Comparison of ENCODE assay signal across 14 cellular contexts in the genomic region with DNA sequence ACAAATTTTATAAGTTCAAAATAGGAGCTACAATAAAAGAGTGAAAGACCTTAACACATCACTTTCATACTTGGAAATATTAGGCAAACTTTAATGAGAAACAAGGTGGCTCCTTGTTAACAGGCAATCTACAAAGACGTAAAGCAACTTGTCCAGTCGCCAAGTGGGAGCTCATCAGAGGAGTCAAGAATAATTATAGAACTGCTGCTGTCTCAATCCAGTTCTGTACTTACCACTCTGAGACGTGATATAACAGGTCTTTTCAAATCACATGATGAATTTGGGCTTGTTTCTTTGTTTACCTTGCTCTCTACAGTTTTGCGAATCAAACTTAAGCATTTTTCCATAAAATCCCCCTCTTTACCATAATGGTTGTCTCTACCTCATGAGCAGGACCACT. TPM values are rescaled to one million over a fixed set of nuclear protein-coding genes. Genes with fewer than 3 reads are reported as not detected.
DNase-seq lines count a peak whose midpoint lies in the region; ATAC-seq and TF ChIP-seq lines count a peak whose summit lies in the region.
"Had no signal": no experiment of that assay in that cellular context is flagged by ENCODE, and none has a peak within 500 bp of the region (broad histone marks: within the 10 kb centered on the region; RNA-seq: fewer than 3 reads in every experiment).

No MANE protein-coding gene starts in this region.

- CTCF ChIA-PET in A673 (lab: Charles Lee) = interaction anchor here (0.6 kb wide), 1 partner anchor 106 kb away, joined by 3 read pairs; a partner anchor contains a TSS

- ATAC-seq in HG03135 (IDR thresholded peaks at IDR 0.05; ENCODE audit: unreplicated experiment) = no peak
- ATAC-seq: mucosa of descending colon; stimulated activated effector memory CD8-positive, alpha-beta T cell treated with anti-CD3 and anti-CD28 coated beads, Interleukin-12 subunit alpha, Interleukin-12 subunit beta, amount 100 ng/mL, for 72 hours had no signal

- peak; percentile 41 for DNase-seq in A673 (ENCODE audit: low spot score)
- DNase-seq in NCI-H1105 treated with DMSO at 0.1 percent for 48 hours (lab: John Stamatoyannopoulos, UW) = peak; percentile 57
- DNase-seq in NCI-H1694 treated with DMSO at 0.1 percent for 48 hours (lab: John Stamatoyannopoulos, UW) = no peak
- no peak for DNase-seq in iPS-NIHi11 (ENCODE audit: low spot score)
- DNase-seq in NOMO-1 treated with dmso at 0.1 percent for 144 hours (lab: John Stamatoyannopoulos, UW; ENCODE audit: unreplicated experiment) = no peak
- DNase-seq: AML-193, mucosa of descending colon had no signal

- H3K27me3 ChIP-seq in A673 (replicated peaks; ENCODE audit: insufficient read depth, low read depth, low read length, poor library complexity) = no peaks in the 10 kb centered on the region
- no peaks in the 10 kb centered on the region for H3K27me3 ChIP-seq in esophagus (ENCODE audit: control insufficient read depth in 1 of 2, insufficient read depth in 2 of 2, low read length in 2 of 2)

- no peaks in the 10 kb centered on the region for H3K27me3 Mint-ChIP-seq in nephron (ENCODE audit: low read depth)
- H3K27me3 Mint-ChIP-seq: central memory CD8-positive, alpha-beta T cell had no signal

- H3K4me3 Mint-ChIP-seq in nephron = peak overlapping the region in 2 of 3 experiments; percentile 6 to 93
- H3K4me3 Mint-ChIP-seq: central memory CD8-positive, alpha-beta T cell; IgD-negative memory B cell; stimulated activated effector memory CD8-positive, alpha-beta T cell treated with anti-CD3 and anti-CD28 coated beads, Interleukin-12 subunit alpha, Interleukin-12 subunit beta, amount 100 ng/mL, for 72 hours had no signal

- H3K36me3 ChIP-seq in A673 (ENCODE audit: insufficient read depth, low read length, poor library complexity, severe bottlenecking) = peaks cover 15% of the 10 kb centered on the region
- H3K36me3 ChIP-seq in esophagus (ENCODE audit: control insufficient read depth in 2 of 2, insufficient read depth in 2 of 2, low read length in 1 of 2) = no peaks in the 10 kb centered on the region

- H3K27ac Mint-ChIP-seq in nephron = peak overlapping the region; percentile 40 to 94 (median 92)
- H3K27ac Mint-ChIP-seq: IgD-negative memory B cell; stimulated activated effector memory CD8-positive, alpha-beta T cell treated with anti-CD3 and anti-CD28 coated beads, Interleukin-12 subunit alpha, Interleukin-12 subunit beta, amount 100 ng/mL, for 72 hours had no signal

- 44 to 45% methylated on average over 4 of the region's 4 CpGs for WGBS in esophagus, 2 donors

- no peaks in the 10 kb centered on the region for H3K9me3 ChIP-seq in A673 (ENCODE audit: low read depth, low read length, poor library complexity, severe bottlenecking)
- H3K9me3 ChIP-seq in esophagus (ENCODE audit: control insufficient read depth in 2 of 2, insufficient read depth in 1 of 2, low read depth in 1 of 2, low read length in 1 of 2) = peaks cover 0 to 1% of the 10 kb centered on the region in 2 donors
- H3K9me3 ChIP-seq: mucosa of descending colon had no signal

- peaks cover 64% of the 10 kb centered on the region for H3K4me1 ChIP-seq in A673 (ENCODE audit: insufficient read depth, low read length, poor library complexity, severe bottlenecking)
- H3K4me1 ChIP-seq in esophagus (ENCODE audit: control insufficient read depth in 2 of 2, insufficient read depth in 2 of 2, low read length in 1 of 2) = peaks cover 0 to 2% of the 10 kb centered on the region in 2 donors

- H3K27ac ChIP-seq in A673 (ENCODE audit: low read depth, low read length, poor library complexity, severe bottlenecking) (peak overlapping the region; percentile 88), esophagus (ENCODE audit: low read depth in 2 of 2, low read length in 1 of 2) (peak overlapping the region; percentile 22 to 63)
- H3K27ac ChIP-seq: RWPE1 had no signal

- no peak for TF ChIP-seq CTCF in A673 (conservative IDR thresholded peaks at IDR 0.05; ENCODE audit: low read depth, low read length)
- no peak for TF ChIP-seq CTCF in nephron (IDR thresholded peaks at IDR 0.05; ENCODE audit: unreplicated experiment in 3 of 3)

- intact Hi-C loops in A673 (cut with micrococcal nuclease; ENCODE audit: unreplicated experiment) = no loop called here

- H3K4me3 ChIP-seq in A673 (ENCODE audit: low read depth, low read length, poor library complexity, severe bottlenecking) = peak overlapping the region; percentile 29
- H3K4me3 ChIP-seq in esophagus (ENCODE audit: low read depth in 1 of 2, low read length in 2 of 2) = peak overlapping the region in 1 of 2 donors; percentile 44
- H3K4me3 ChIP-seq: mucosa of descending colon had no signal

- BruUV-seq in A673 (replicated peaks; lab: Mats Ljungman, UMichigan) = no TSS peak

- peaks cover 13% of the 10 kb centered on the region for H3K36me3 Mint-ChIP-seq in nephron (ENCODE audit: low read depth)
- H3K36me3 Mint-ChIP-seq: IgD-negative memory B cell had no signal

- POLR2A ChIA-PET in A673 (lab: Charles Lee; ENCODE audit: low non-redundant PET) = no interaction called here

- H3K9me3 Mint-ChIP-seq in nephron = no peaks in the 10 kb centered on the region
- H3K9me3 Mint-ChIP-seq: central memory CD8-positive, alpha-beta T cell; IgD-negative memory B cell; stimulated activated effector memory CD8-positive, alpha-beta T cell treated with anti-CD3 and anti-CD28 coated beads, Interleukin-12 subunit alpha, Interleukin-12 subunit beta, amount 100 ng/mL, for 72 hours had no signal

- H3K4me1 Mint-ChIP-seq in nephron = peaks cover 67% of the 10 kb centered on the region

RNA-seq across cellular contexts. Expression of a gene that starts 3.6 kb away (rescaled TPM):
- 272 and 288 TPM in 2 replicates for total RNA-seq in A673 (2021)
- polyA plus RNA-seq in esophagus = 100 to 1,000 TPM; 399 to 433 TPM

RNA-seq across cellular contexts. Expression of a gene that starts 45.6 kb away (rescaled TPM):
- 0.77 and 0.94 TPM in 2 replicates for total RNA-seq in A673 (2021)
- polyA plus RNA-seq in esophagus = 1 to 10 TPM; 5.4 to 7.0 TPM
- polyA plus RNA-seq: IgD-negative memory B cell had no signal

Comparison
In these comparisons a context has a peak if more than half of its experiments do, and no peak if none do; other contexts are left out.
1. DNase-seq: peak in A673 (single experiment) and NCI-H1105 treated with DMSO at 0.1 percent for 48 hours (single experiment); none in NCI-H1694 treated with DMSO at 0.1 percent for 48 hours (single experiment), iPS-NIHi11 (single experiment) and NOMO-1 treated with dmso at 0.1 percent for 144 hours (single experiment).